Comparison of ENCODE assay signal across 26 cellular contexts in the genomic region with DNA sequence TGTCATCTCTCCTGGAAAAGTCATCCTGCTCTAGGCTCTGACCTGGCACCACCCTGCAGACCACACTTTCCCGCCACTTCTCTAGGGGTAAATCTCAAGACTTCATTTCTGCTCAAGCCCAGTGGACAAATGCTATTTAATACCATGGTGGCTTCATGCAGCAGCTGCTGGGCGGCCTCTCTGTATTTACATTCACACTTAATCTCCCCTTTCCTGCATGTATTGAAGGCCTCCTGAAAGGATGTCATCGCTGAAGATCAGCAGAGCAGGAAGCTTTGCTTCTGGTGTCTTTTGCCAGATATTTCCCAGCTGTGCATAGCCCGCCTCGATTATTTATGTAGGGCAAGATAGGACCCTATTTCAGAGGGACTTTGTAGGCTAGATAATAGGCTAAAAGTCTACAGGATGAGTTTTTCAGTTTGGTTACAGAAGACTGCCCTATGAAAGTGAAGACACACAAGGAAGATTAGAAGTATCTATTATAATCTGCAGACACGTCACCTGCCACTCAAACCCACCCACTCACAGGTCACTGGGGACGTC. TPM values are rescaled to one million over a fixed set of nuclear protein-coding genes. Genes with fewer than 3 reads are reported as not detected.
A peak's percentile ranks its signal among the peaks of the same experiment; 100 is the strongest.
DNase-seq lines count a peak whose midpoint lies in the region; ATAC-seq and TF ChIP-seq lines count a peak whose summit lies in the region.
"Had no signal": no experiment of that assay in that cellular context is flagged by ENCODE, and none has a peak within 500 bp of the region (broad histone marks: within the 10 kb centered on the region; RNA-seq: fewer than 3 reads in every experiment).

No MANE protein-coding gene starts in this region.

- no peak overlapping the region for H2BK5ac ChIP-seq in mesenchymal stem cell (ENCODE audit: low read depth, low read length, poor library complexity, severe bottlenecking)

- H3K27me3 Mint-ChIP-seq in WTC11 (ENCODE audit: low read depth): no peaks in the 10 kb centered on the region
- H3K27me3 Mint-ChIP-seq: dendritic cell treated with granulocyte-macrophage colony-stimulating factor and Interleukin-4, amounts not matched to agents 40 ng/mL and 50 ng/mL, for 4 days had no signal

- H4K8ac ChIP-seq in mesenchymal stem cell (ENCODE audit: low read length): no peak overlapping the region

- peak overlapping the region in 1 of 2 experiments; percentile 18 for H2BK12ac ChIP-seq in mesenchymal stem cell (ENCODE audit: low read length in 2 of 2)

- no TSS peak for BruUV-seq in HCT116 (replicated peaks; lab: Mats Ljungman, UMichigan)

- H3K79me1 ChIP-seq in mesenchymal stem cell (replicated peaks; ENCODE audit: low read length, poor library complexity, severe bottlenecking): no peaks in the 10 kb centered on the region

- H3K4me1 ChIP-seq in HCT116 (ENCODE audit: control insufficient read depth in 1 of 2, insufficient read depth in 2 of 2, low read length in 2 of 2): peaks cover 0 to 17% of the 10 kb centered on the region in 2 experiments; a peak in 2 of 4 replicates
- H3K4me1 ChIP-seq in mesenchymal stem cell (ENCODE audit: control insufficient read depth, insufficient read depth, low read depth, low read length): no peaks in the 10 kb centered on the region
- H3K4me1 ChIP-seq in esophagus muscularis mucosa: no peaks in the 10 kb centered on the region
- H3K4me1 ChIP-seq: Caco-2, left lung, psoas muscle, sigmoid colon, upper lobe of right lung had no signal

- peaks cover 7% of the 10 kb centered on the region for H3K9me3 Mint-ChIP-seq in WTC11

- no peak overlapping the region for H3K27ac ChIP-seq in HCT116 (ENCODE audit: low read depth, low read length)
- no peak overlapping the region for H3K27ac ChIP-seq in mesenchymal stem cell (ENCODE audit: low read length, poor library complexity, severe bottlenecking)
- no peak overlapping the region for H3K27ac ChIP-seq in esophagus muscularis mucosa (replicated peaks in 1 of 4)
- H3K27ac ChIP-seq: BLaER1 treated with 17β-estradiol and CSF1 and Interleukin-3, amounts not matched to agents 10 nM and 100 nM; HL-60; left lung; psoas muscle; sigmoid colon; upper lobe of right lung had no signal

- intact Hi-C loops in HCT116 (cut with micrococcal nuclease): no loop called here
- intact Hi-C loops in esophagus muscularis mucosa (cut with DNase I): no loop called here

- H3K14ac ChIP-seq in mesenchymal stem cell (ENCODE audit: low read length in 2 of 2): no peak overlapping the region

- CTCF ChIA-PET in HCT116 (lab: Charles Lee): interaction anchor here (1.0 kb wide), 1 partner anchor 198 kb away, joined by 3 read pairs; no protein-coding TSS in a partner anchor
- CTCF ChIA-PET in WTC11 (lab: Charles Lee): no interaction called here

- H4K91ac ChIP-seq in mesenchymal stem cell (ENCODE audit: low read length): peak overlapping the region; percentile 4

- H3K9me2 ChIP-seq in HCT116 (ENCODE audit: insufficient read depth): no peaks in the 10 kb centered on the region

- no peaks in the 10 kb centered on the region for H4K20me1 ChIP-seq in HCT116 (ENCODE audit: insufficient read depth)
- H4K20me1 ChIP-seq: BLaER1 treated with 17β-estradiol and CSF1 and Interleukin-3, amounts not matched to agents 10 nM and 100 nM had no signal

- peak overlapping the region; percentile 7 to 10 for H3K18ac ChIP-seq in mesenchymal stem cell (ENCODE audit: low read depth in 1 of 2, low read length in 2 of 2)

- POLR2A ChIA-PET in HCT116 (lab: Charles Lee): no interaction called here
- POLR2A ChIA-PET in WTC11 (lab: Charles Lee): no interaction called here

- ATAC-seq in HCT116 (no peak), WTC11 (no peak), HG03457 (IDR thresholded peaks at IDR 0.05; ENCODE audit: unreplicated experiment) (no peak)
- ATAC-seq: activated T-helper 17 cell treated with anti-CD3 and anti-CD28 coated beads, Interleukin-2, amount 50 U/mL, for 72 hours; left lung; psoas muscle; stimulated activated memory B cell treated with anti-CD40 and anti-IgM and Interleukin-4, amounts not matched to agents 10 μg/mL and 1 μg/mL and 100 μg/mL, for 72 hours; T-cell; upper lobe of right lung had no signal

- no peak overlapping the region for H3K9ac ChIP-seq in HCT116 (ENCODE audit: low read length)
- no peak overlapping the region for H3K9ac ChIP-seq in mesenchymal stem cell (ENCODE audit: low read length)
- H3K9ac ChIP-seq: BLaER1 treated with 17β-estradiol and CSF1 and Interleukin-3, amounts not matched to agents 10 nM and 100 nM had no signal

- 45% methylated on average over 7 of the region's 7 CpGs for WGBS in mesenchymal stem cell
- 64% methylated on average over 7 of the region's 7 CpGs for WGBS in esophagus muscularis mucosa

- no peaks in the 10 kb centered on the region for H3K79me2 ChIP-seq in HCT116 (ENCODE audit: insufficient read depth, low read length)

- H3K4me3 ChIP-seq in HCT116 (replicated peaks in 1 of 2; ENCODE audit: low read depth in 1 of 2, low read length in 2 of 2) (no peak overlapping the region), mesenchymal stem cell (ENCODE audit: insufficient read depth in 1 of 2, low read depth in 1 of 2, low read length in 2 of 2) (no peak overlapping the region), esophagus muscularis mucosa (no peak overlapping the region)
- H3K4me3 ChIP-seq: BLaER1 treated with 17β-estradiol and CSF1 and Interleukin-3, amounts not matched to agents 10 nM and 100 nM; left lung; psoas muscle; sigmoid colon; upper lobe of right lung had no signal

- H3K4me1 Mint-ChIP-seq in WTC11: peaks cover 50% of the 10 kb centered on the region
- H3K4me1 Mint-ChIP-seq: activated T-helper 17 cell treated with anti-CD3 and anti-CD28 coated beads, Interleukin-2, amount 50 U/mL, for 72 hours; stimulated activated memory B cell treated with anti-CD40 and anti-IgM and Interleukin-4, amounts not matched to agents 10 μg/mL and 1 μg/mL and 100 μg/mL, for 72 hours had no signal

- H2BK120ac ChIP-seq in mesenchymal stem cell (ENCODE audit: low read depth, low read length): no peak overlapping the region

- RAD21 ChIA-PET in HCT116 (lab: Charles Lee; ENCODE audit: low non-redundant PET in 1 of 2, low total read pairs in 2 of 2, uncharacterized antibody in 2 of 2, unreplicated experiment in 2 of 2): no interaction called here

- H2AFZ ChIP-seq in HCT116 (ENCODE audit: low read depth, low read length, poor library complexity, severe bottlenecking) (no peak overlapping the region), mesenchymal stem cell (ENCODE audit: low read depth, low read length) (no peak overlapping the region)

- H3K27ac Mint-ChIP-seq in WTC11: 0 out of 2 replicates have a peak overlapping the region, but pooled peaks have one; percentile 14
- H3K27ac Mint-ChIP-seq: activated CD4-positive, alpha-beta memory T cell treated with anti-CD3 and anti-CD28 coated beads, Interleukin-2, amount 10 ng/mL, durations not matched to agents 7 days and 5 days; activated naive CD4-positive, alpha-beta T cell treated with anti-CD3 and anti-CD28 coated beads, Interleukin-2, amount 50 U/mL, for 24 hours; activated T-helper 17 cell treated with anti-CD3 and anti-CD28 coated beads, Interleukin-2, amount 50 U/mL, for 72 hours; dendritic cell treated with granulocyte-macrophage colony-stimulating factor and Interleukin-4, amounts not matched to agents 40 ng/mL and 50 ng/mL, for 4 days; stimulated activated memory B cell treated with anti-CD40 and anti-IgM and Interleukin-4, amounts not matched to agents 10 μg/mL and 1 μg/mL and 100 μg/mL, for 72 hours; T-cell had no signal

- no peak overlapping the region for H3K23ac ChIP-seq in mesenchymal stem cell (ENCODE audit: low read length in 2 of 2)

- no peaks in the 10 kb centered on the region for H3K9me3 ChIP-seq in HCT116 (ENCODE audit: control insufficient read depth in 1 of 2, insufficient read depth in 1 of 2, low read depth in 1 of 2, low read length in 2 of 2)
- peaks cover 4% of the 10 kb centered on the region for H3K9me3 ChIP-seq in mesenchymal stem cell (ENCODE audit: control insufficient read depth, low read length)
- no peaks in the 10 kb centered on the region for H3K9me3 ChIP-seq in esophagus muscularis mucosa
- H3K9me3 ChIP-seq: Caco-2, left lung, psoas muscle, sigmoid colon, upper lobe of right lung had no signal

- no peak for TF ChIP-seq POLR2A in HCT116 (IDR thresholded peaks at IDR 0.05; ENCODE audit: borderline replicate concordance, extremely low read depth, insufficient read depth, insufficient read length)
- no peak for TF ChIP-seq POLR2A in esophagus muscularis mucosa (IDR thresholded peaks at IDR 0.05; ENCODE audit: low read depth)

- no peaks in the 10 kb centered on the region for H3K27me3 ChIP-seq in HCT116 (ENCODE audit: insufficient read depth, low read length)
- peaks cover 0 to 25% of the 10 kb centered on the region in 2 experiments for H3K27me3 ChIP-seq in mesenchymal stem cell (ENCODE audit: control insufficient read depth in 1 of 2, insufficient read depth in 1 of 2, low read length in 2 of 2)
- no peaks in the 10 kb centered on the region for H3K27me3 ChIP-seq in esophagus muscularis mucosa
- H3K27me3 ChIP-seq: BLaER1 treated with 17β-estradiol and CSF1 and Interleukin-3, amounts not matched to agents 10 nM and 100 nM; left lung; sigmoid colon; upper lobe of right lung had no signal

- TF ChIP-seq CTCF in HCT116 (IDR thresholded peaks at IDR 0.05 in 2 of 3, conservative IDR thresholded peaks at IDR 0.05 in 1 of 3; ENCODE audit: borderline replicate concordance in 1 of 3, insufficient read depth in 1 of 3, low read depth in 2 of 3, low read length in 2 of 3) (no peak), WTC11 (IDR thresholded peaks at IDR 0.05) (no peak), esophagus muscularis mucosa (IDR thresholded peaks at IDR 0.05) (no peak)

- H3K4me3 Mint-ChIP-seq in WTC11: no peak overlapping the region
- H3K4me3 Mint-ChIP-seq: activated CD4-positive, alpha-beta memory T cell treated with anti-CD3 and anti-CD28 coated beads, Interleukin-2, amount 10 ng/mL, durations not matched to agents 7 days and 5 days; activated naive CD4-positive, alpha-beta T cell treated with anti-CD3 and anti-CD28 coated beads, Interleukin-2, amount 50 U/mL, for 24 hours; activated T-helper 17 cell treated with anti-CD3 and anti-CD28 coated beads, Interleukin-2, amount 50 U/mL, for 72 hours; dendritic cell treated with granulocyte-macrophage colony-stimulating factor and Interleukin-4, amounts not matched to agents 40 ng/mL and 50 ng/mL, for 4 days; stimulated activated memory B cell treated with anti-CD40 and anti-IgM and Interleukin-4, amounts not matched to agents 10 μg/mL and 1 μg/mL and 100 μg/mL, for 72 hours; T-cell had no signal

- no peak overlapping the region for H2BK15ac ChIP-seq in mesenchymal stem cell (ENCODE audit: low read depth, poor library complexity, severe bottlenecking)

- peak overlapping the region; percentile 38 for H3K4me2 ChIP-seq in HCT116 (ENCODE audit: low read length)
- H3K4me2 ChIP-seq in mesenchymal stem cell (ENCODE audit: low read length, poor library complexity, severe bottlenecking): no peak overlapping the region

- no peak overlapping the region for H2AK5ac ChIP-seq in mesenchymal stem cell (ENCODE audit: low read length, severe bottlenecking)

- H3K4ac ChIP-seq in mesenchymal stem cell (ENCODE audit: low read depth in 1 of 2, low read length in 2 of 2): no peak overlapping the region

- TF ChIP-seq EP300 in esophagus muscularis mucosa (IDR thresholded peaks at IDR 0.05): no peak

- no peak for TF ChIP-seq RAD21 in HCT116 (IDR thresholded peaks at IDR 0.05; ENCODE audit: low read depth)

- H3K36me3 Mint-ChIP-seq in WTC11: peaks cover 49% of the 10 kb centered on the region
- H3K36me3 Mint-ChIP-seq: stimulated activated memory B cell treated with anti-CD40 and anti-IgM and Interleukin-4, amounts not matched to agents 10 μg/mL and 1 μg/mL and 100 μg/mL, for 72 hours had no signal

- H3K36me3 ChIP-seq in HCT116 (ENCODE audit: control insufficient read depth in 1 of 2, insufficient read depth in 2 of 2, low read length in 2 of 2) (no peaks in the 10 kb centered on the region), mesenchymal stem cell (ENCODE audit: control insufficient read depth in 1 of 2, insufficient read depth in 2 of 2, low read depth in 1 of 2, low read length in 2 of 2) (peaks cover 0 to 11% of the 10 kb centered on the region in 2 experiments), esophagus muscularis mucosa (no peaks in the 10 kb centered on the region)
- H3K36me3 ChIP-seq: BLaER1 treated with 17β-estradiol and CSF1 and Interleukin-3, amounts not matched to agents 10 nM and 100 nM; left lung; sigmoid colon; upper lobe of right lung had no signal

- DNase-seq in HCT116 (ENCODE audit: low read depth, low spot score): no peak
- peak; percentile 59 for DNase-seq in NCI-H2196 treated with DMSO at 0.1 percent for 48 hours (lab: John Stamatoyannopoulos, UW; ENCODE audit: unreplicated experiment)
- DNase-seq in WTC11 (ENCODE audit: low spot score): no peak
- DNase-seq in mesenchymal stem cell: no peak
- no peak for DNase-seq in CD1c-positive myeloid dendritic cell (ENCODE audit: extremely low spot score)
- DNase-seq in esophagus muscularis mucosa (ENCODE audit: extremely low spot score): no peak
- DNase-seq: activated CD4-positive, alpha-beta memory T cell treated with anti-CD3 and anti-CD28 coated beads, Interleukin-2, amount 10 ng/mL, durations not matched to agents 7 days and 5 days; activated CD4-positive, CD25-positive, alpha-beta regulatory T cell treated with anti-CD3 and anti-CD28 coated beads, Interleukin-2, amount 50 U/mL, for 72 hours; Caco-2; DND-41; Karpas-422; left lung; NCI-H524 treated with DMSO at 0.1 percent for 48 hours; psoas muscle; sigmoid colon; stimulated activated CD4-positive, alpha-beta T cell treated with anti-CD3 and anti-CD28 coated beads, Interleukin-4, amount 100 ng/mL, for 4 hours; T-cell; upper lobe of right lung had no signal

RNA-seq across cellular contexts. Expression of a gene that starts 17.2 kb away (rescaled TPM):
- total RNA-seq in HCT116 (2021; ENCODE audit: unreplicated experiment) (17.7 TPM), WTC11 (2021) (56.5 to 65.1 TPM (median 56.8 TPM) in 3 replicates), esophagus muscularis mucosa (1 to 10 TPM; 3.3 to 4.6 (median 4.0) TPM)
- 13.4 and 14.0 TPM in 2 replicates for polyA plus RNA-seq in HCT116 (2012)
- polyA plus RNA-seq in mesenchymal stem cell (2013, experiment 1 of 2): 2.3 TPM
- polyA plus RNA-seq in mesenchymal stem cell (2013, experiment 2 of 2): 2.2 TPM
- total RNA-seq: activated CD4-positive, alpha-beta memory T cell treated with anti-CD3 and anti-CD28 coated beads, Interleukin-2, amount 10 ng/mL, durations not matched to agents 7 days and 5 days had no signal
- polyA plus RNA-seq: AG04450 had no signal
